ENCODE assay signal across 10 cellular contexts in the genomic region with DNA sequence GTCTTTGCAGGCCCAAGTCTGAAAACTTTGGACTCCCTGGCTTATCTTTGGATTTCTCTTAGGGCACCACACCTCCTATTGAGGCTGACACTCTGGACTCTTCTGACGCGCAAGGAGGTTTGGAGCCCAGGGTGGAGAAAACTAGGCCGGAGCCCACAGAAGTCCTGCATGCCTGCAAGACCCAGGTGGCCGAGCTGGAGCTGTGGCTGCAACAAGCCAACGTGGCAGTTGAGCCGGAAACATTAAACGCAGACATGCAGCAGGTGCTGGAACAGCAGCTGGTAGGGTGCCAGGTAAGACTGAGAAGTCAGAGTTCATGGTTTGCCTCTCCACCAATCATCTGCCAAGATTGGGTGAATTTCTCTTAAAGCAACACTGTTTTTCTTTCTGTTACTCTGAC.
DNase-seq lines count a peak whose midpoint lies in the region; ATAC-seq and TF ChIP-seq lines count a peak whose summit lies in the region.
"Had no signal": no experiment of that assay in that cellular context is flagged by ENCODE, and none has a peak within 500 bp of the region (broad histone marks: within the 10 kb centered on the region; RNA-seq: fewer than 3 reads in every experiment).

No MANE protein-coding gene starts in this region.

- H3K9me3 Mint-ChIP-seq in GM23338 = no peaks in the 10 kb centered on the region

- CTCF ChIA-PET in GM10248 (lab: Yijun Ruan, JAX) = no interaction called here

- H2AFZ ChIP-seq in GM23338 = no peak overlapping the region

- no peak for DNase-seq in GM23338 (ENCODE audit: low spot score)
- peak; percentile 74 for DNase-seq in NCI-H2171 treated with DMSO at 0.1 percent for 48 hours (lab: John Stamatoyannopoulos, UW)
- DNase-seq in epithelial cell of proximal tubule (ENCODE audit: low read depth) = no peak
- DNase-seq in psoas muscle = peak; percentile 61 to 86
- DNase-seq in activated CD8-positive, alpha-beta memory T cell treated with anti-CD3 and anti-CD28 coated beads for 24 hours = no peak
- no peak for DNase-seq in GM10248 (ENCODE audit: extremely low spot score)
- DNase-seq: nucleus accumbens had no signal

- H3K27me3 Mint-ChIP-seq in GM23338 (ENCODE audit: insufficient read depth, low read depth, poor library complexity) = no peaks in the 10 kb centered on the region

- H3K4me1 ChIP-seq in GM23338 (ENCODE audit: insufficient read depth) (0 out of 2 replicates have a peak, but pooled peaks cover 2% of the 10 kb centered on the region), psoas muscle (peaks cover 42% of the 10 kb centered on the region)

- no peaks in the 10 kb centered on the region for H3K9me2 ChIP-seq in GM23338 (ENCODE audit: insufficient read depth)

- intact Hi-C loops in psoas muscle (cut with DNase I) = loop anchor here in 1 of 2 donors (5.0 kb wide), 1 partner anchor 41 kb away; no protein-coding TSS in a partner anchor

- H3K36me3 Mint-ChIP-seq in GM23338 (ENCODE audit: low read depth) = no peaks in the 10 kb centered on the region; the same call in 2 of the 3 replicates

- no peak overlapping the region for H3K4me2 ChIP-seq in GM23338

- no peak overlapping the region for H3K4me3 ChIP-seq in GM23338
- H3K4me3 ChIP-seq in epithelial cell of proximal tubule (ENCODE audit: low read depth, low read length) = peak overlapping the region; percentile 17
- H3K4me3 ChIP-seq in psoas muscle = peak overlapping the region; percentile 59
- H3K4me3 ChIP-seq: GM12878 had no signal

- H3K27ac ChIP-seq in GM23338 (ENCODE audit: low read depth) = peak overlapping the region; percentile 45; the same call in 1 of the 2 replicates
- H3K27ac ChIP-seq in psoas muscle = peak overlapping the region; percentile 95

- no peak overlapping the region for H3K4me3 Mint-ChIP-seq in GM23338

- peaks cover 16% of the 10 kb centered on the region for H3K4me1 Mint-ChIP-seq in GM23338

- ATAC-seq in GM23338 (no peak), psoas muscle (peak; percentile 70 to 82 (median 76)), GM18519 (IDR thresholded peaks at IDR 0.05; ENCODE audit: low FRiP score, unreplicated experiment) (no peak), HG03097 (IDR thresholded peaks at IDR 0.05; ENCODE audit: low FRiP score, unreplicated experiment) (no peak)
- ATAC-seq: GM12878 had no signal

- H3F3A ChIP-seq in GM23338 (replicated peaks; ENCODE audit: low read depth) = no peaks in the 10 kb centered on the region

- TF ChIP-seq CTCF in GM23338 (conservative IDR thresholded peaks at IDR 0.05; ENCODE audit: low read depth in 2 of 2) = no peak
- no peak for TF ChIP-seq CTCF in epithelial cell of proximal tubule (conservative IDR thresholded peaks at IDR 0.05; ENCODE audit: low read depth, low read length)
- TF ChIP-seq CTCF in psoas muscle (IDR thresholded peaks at IDR 0.05) = no peak
- no peak for TF ChIP-seq CTCF in GM10248 (IDR thresholded peaks at IDR 0.05; ENCODE audit: control extremely low read depth, extremely low read depth, low read depth, missing control alignments)

- peak overlapping the region; percentile 53 for H3K27ac Mint-ChIP-seq in GM23338

- no peaks in the 10 kb centered on the region for H3K79me2 ChIP-seq in GM23338 (replicated peaks; ENCODE audit: insufficient read depth)

- H3K9me3 ChIP-seq in psoas muscle = no peaks in the 10 kb centered on the region

- H4K20me1 ChIP-seq in GM23338 (replicated peaks; ENCODE audit: insufficient read depth) = no peaks in the 10 kb centered on the region

- no peaks in the 10 kb centered on the region for H3K36me3 ChIP-seq in GM23338 (ENCODE audit: insufficient read depth)
- peaks cover 0 to 36% of the 10 kb centered on the region in 2 donors for H3K36me3 ChIP-seq in psoas muscle (ENCODE audit: insufficient read depth in 1 of 2, low read depth in 1 of 2)

- 23 to 43% (median 30%) methylated on average over 7 of the region's 7 CpGs for WGBS in psoas muscle, 3 donors

- H3K27me3 ChIP-seq in GM23338 (ENCODE audit: insufficient read depth) = no peaks in the 10 kb centered on the region
- H3K27me3 ChIP-seq in psoas muscle (ENCODE audit: insufficient read depth in 3 of 3, low read length in 2 of 3) = no peaks in the 10 kb centered on the region

- POLR2A ChIA-PET in GM10248 (lab: Yijun Ruan, JAX) = no interaction called here

TF ChIP-seq in GM23338, 12 proteins besides CTCF, POLR2A, EP300 and RAD21 (continues in another document):
- TF ChIP-seq STAT1 (IDR thresholded peaks at IDR 0.05; ENCODE audit: unreplicated experiment) (no peak), ZNF114 (CRISPR knock-in tag; IDR thresholded peaks at IDR 0.05) (no peak), EZH2phosphoT487 (IDR thresholded peaks at IDR 0.05; ENCODE audit: unreplicated experiment) (no peak), ZNF331 (CRISPR knock-in tag; IDR thresholded peaks at IDR 0.05; ENCODE audit: low read depth) (no peak), EZH2 (IDR thresholded peaks at IDR 0.05; ENCODE audit: low read depth, unreplicated experiment) (no peak), POLR2AphosphoS5 (IDR thresholded peaks at IDR 0.05; ENCODE audit: low read depth) (no peak), CREB1 (CRISPR knock-in tag; IDR thresholded peaks at IDR 0.05; ENCODE audit: low read depth) (no peak), NANOG (IDR thresholded peaks at IDR 0.05; ENCODE audit: borderline replicate concordance) (no peak), JUNB (IDR thresholded peaks at IDR 0.05; ENCODE audit: unreplicated experiment) (no peak)
- TF ChIP-seq, protein P1, sequence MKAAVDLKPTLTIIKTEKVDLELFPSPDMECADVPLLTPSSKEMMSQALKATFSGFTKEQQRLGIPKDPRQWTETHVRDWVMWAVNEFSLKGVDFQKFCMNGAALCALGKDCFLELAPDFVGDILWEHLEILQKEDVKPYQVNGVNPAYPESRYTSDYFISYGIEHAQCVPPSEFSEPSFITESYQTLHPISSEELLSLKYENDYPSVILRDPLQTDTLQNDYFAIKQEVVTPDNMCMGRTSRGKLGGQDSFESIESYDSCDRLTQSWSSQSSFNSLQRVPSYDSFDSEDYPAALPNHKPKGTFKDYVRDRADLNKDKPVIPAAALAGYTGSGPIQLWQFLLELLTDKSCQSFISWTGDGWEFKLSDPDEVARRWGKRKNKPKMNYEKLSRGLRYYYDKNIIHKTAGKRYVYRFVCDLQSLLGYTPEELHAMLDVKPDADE (IDR thresholded peaks at IDR 0.05) = no peak
- TF ChIP-seq, protein P2, sequence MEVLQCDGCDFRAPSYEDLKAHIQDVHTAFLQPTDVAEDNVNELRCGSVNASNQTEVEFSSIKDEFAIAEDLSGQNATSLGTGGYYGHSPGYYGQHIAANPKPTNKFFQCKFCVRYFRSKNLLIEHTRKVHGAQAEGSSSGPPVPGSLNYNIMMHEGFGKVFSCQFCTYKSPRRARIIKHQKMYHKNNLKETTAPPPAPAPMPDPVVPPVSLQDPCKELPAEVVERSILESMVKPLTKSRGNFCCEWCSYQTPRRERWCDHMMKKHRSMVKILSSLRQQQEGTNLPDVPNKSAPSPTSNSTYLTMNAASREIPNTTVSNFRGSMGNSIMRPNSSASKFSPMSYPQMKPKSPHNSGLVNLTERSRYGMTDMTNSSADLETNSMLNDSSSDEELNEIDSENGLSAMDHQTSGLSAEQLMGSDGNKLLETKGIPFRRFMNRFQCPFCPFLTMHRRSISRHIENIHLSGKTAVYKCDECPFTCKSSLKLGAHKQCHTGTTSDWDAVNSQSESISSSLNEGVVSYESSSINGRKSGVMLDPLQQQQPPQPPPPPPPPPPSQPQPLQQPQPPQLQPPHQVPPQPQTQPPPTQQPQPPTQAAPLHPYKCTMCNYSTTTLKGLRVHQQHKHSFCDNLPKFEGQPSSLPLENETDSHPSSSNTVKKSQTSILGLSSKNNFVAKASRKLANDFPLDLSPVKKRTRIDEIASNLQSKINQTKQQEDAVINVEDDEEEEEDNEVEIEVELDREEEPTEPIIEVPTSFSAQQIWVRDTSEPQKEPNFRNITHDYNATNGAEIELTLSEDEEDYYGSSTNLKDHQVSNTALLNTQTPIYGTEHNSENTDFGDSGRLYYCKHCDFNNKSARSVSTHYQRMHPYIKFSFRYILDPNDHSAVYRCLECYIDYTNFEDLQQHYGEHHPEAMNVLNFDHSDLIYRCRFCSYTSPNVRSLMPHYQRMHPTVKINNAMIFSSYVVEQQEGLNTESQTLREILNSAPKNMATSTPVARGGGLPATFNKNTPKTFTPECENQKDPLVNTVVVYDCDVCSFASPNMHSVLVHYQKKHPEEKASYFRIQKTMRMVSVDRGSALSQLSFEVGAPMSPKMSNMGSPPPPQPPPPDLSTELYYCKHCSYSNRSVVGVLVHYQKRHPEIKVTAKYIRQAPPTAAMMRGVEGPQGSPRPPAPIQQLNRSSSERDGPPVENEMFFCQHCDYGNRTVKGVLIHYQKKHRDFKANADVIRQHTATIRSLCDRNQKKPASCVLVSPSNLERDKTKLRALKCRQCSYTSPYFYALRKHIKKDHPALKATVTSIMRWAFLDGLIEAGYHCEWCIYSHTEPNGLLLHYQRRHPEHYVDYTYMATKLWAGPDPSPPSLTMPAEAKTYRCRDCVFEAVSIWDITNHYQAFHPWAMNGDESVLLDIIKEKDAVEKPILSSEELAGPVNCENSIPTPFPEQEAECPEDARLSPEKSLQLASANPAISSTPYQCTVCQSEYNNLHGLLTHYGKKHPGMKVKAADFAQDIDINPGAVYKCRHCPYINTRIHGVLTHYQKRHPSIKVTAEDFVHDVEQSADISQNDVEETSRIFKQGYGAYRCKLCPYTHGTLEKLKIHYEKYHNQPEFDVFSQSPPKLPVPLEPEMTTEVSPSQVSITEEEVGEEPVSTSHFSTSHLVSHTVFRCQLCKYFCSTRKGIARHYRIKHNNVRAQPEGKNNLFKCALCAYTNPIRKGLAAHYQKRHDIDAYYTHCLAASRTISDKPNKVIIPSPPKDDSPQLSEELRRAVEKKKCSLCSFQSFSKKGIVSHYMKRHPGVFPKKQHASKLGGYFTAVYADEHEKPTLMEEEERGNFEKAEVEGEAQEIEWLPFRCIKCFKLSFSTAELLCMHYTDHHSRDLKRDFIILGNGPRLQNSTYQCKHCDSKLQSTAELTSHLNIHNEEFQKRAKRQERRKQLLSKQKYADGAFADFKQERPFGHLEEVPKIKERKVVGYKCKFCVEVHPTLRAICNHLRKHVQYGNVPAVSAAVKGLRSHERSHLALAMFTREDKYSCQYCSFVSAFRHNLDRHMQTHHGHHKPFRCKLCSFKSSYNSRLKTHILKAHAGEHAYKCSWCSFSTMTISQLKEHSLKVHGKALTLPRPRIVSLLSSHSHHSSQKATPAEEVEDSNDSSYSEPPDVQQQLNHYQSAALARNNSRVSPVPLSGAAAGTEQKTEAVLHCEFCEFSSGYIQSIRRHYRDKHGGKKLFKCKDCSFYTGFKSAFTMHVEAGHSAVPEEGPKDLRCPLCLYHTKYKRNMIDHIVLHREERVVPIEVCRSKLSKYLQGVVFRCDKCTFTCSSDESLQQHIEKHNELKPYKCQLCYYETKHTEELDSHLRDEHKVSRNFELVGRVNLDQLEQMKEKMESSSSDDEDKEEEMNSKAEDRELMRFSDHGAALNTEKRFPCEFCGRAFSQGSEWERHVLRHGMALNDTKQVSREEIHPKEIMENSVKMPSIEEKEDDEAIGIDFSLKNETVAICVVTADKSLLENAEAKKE (CRISPR knock-in tag; IDR thresholded peaks at IDR 0.05) = no peak

Comparison
In these comparisons a context has a peak if more than half of its experiments do, and no peak if none do; other contexts are left out.
1. ATAC-seq: peak in psoas muscle (4 of 4); none in GM23338 (single experiment), GM18519 (single experiment) and HG03097 (single experiment).
2. DNase-seq: peak in NCI-H2171 treated with DMSO at 0.1 percent for 48 hours (single experiment) and psoas muscle (2 of 2); none in GM23338 (single experiment), epithelial cell of proximal tubule (single experiment), activated CD8-positive, alpha-beta memory T cell treated with anti-CD3 and anti-CD28 coated beads for 24 hours (single experiment) and GM10248 (single experiment).